Comparison of ENCODE assay signal across 8 cellular contexts in genomic region chr4:125283702-125284279, GRCh38. TPM values are rescaled to one million over a fixed set of nuclear protein-coding genes. Genes with fewer than 3 reads are reported as not detected.
A peak's percentile ranks its signal among the peaks of the same experiment; 100 is the strongest.
DNase-seq lines count a peak whose midpoint lies in the region; ATAC-seq, FAIRE-seq and TF ChIP-seq lines count a peak whose summit lies in the region.

No MANE protein-coding gene starts in this region.

- H3K4me1 ChIP-seq in body of pancreas, result no peaks in the 10 kb centered on the region
- H3K4me1 ChIP-seq in lower lobe of right lung, result no peaks in the 10 kb centered on the region
- no peaks in the 10 kb centered on the region for H3K4me1 ChIP-seq in naive thymus-derived CD4-positive, alpha-beta T cell (ENCODE audit: control insufficient read depth in 2 of 2, insufficient read depth in 2 of 2, low read length in 2 of 2)

- H3K27me3 ChIP-seq in body of pancreas, result no peaks in the 10 kb centered on the region
- H3K27me3 ChIP-seq in lower lobe of right lung (ENCODE audit: low read depth), result no peaks in the 10 kb centered on the region
- H3K27me3 ChIP-seq in naive thymus-derived CD4-positive, alpha-beta T cell (ENCODE audit: control insufficient read depth in 2 of 2, insufficient read depth in 2 of 2, low read length in 2 of 2), result no peaks in the 10 kb centered on the region

- H3K27me3 Mint-ChIP-seq in natural killer cell (ENCODE audit: low read depth in 2 of 2), result no peaks in the 10 kb centered on the region
- no peaks in the 10 kb centered on the region for H3K27me3 Mint-ChIP-seq in natural killer cell treated with Interleukin-12 subunit alpha and Interleukin-12 subunit beta and Interleukin-15 and Interleukin-18, amount 100 ng/mL, for 72 hours
- peaks cover 0 to 5% (median 0%) of the 10 kb centered on the region in 5 donors for H3K27me3 Mint-ChIP-seq in naive thymus-derived CD4-positive, alpha-beta T cell

- no peak for ATAC-seq in natural killer cell
- no peak for ATAC-seq in natural killer cell treated with Interleukin-12 subunit alpha and Interleukin-12 subunit beta and Interleukin-15 and Interleukin-18, amount 100 ng/mL, for 72 hours
- ATAC-seq in body of pancreas, result no peak
- ATAC-seq in lower lobe of right lung, result peak in 1 of 2 donors; percentile 36
- no peak for ATAC-seq in naive thymus-derived CD4-positive, alpha-beta T cell

- H3K4me3 ChIP-seq in body of pancreas (no peak overlapping the region), lower lobe of right lung (no peak overlapping the region)
- H3K4me3 ChIP-seq in naive thymus-derived CD4-positive, alpha-beta T cell (ENCODE audit: low read length), result no peak overlapping the region

- H3K27ac Mint-ChIP-seq in natural killer cell, result no peak overlapping the region
- no peak overlapping the region for H3K27ac Mint-ChIP-seq in natural killer cell treated with Interleukin-12 subunit alpha and Interleukin-12 subunit beta and Interleukin-15 and Interleukin-18, amount 100 ng/mL, for 72 hours
- H3K27ac Mint-ChIP-seq in naive thymus-derived CD4-positive, alpha-beta T cell, result no peak overlapping the region

- WGBS in body of pancreas, 2 donors, result 1 to 3% methylated on average over 4 of the region's 4 CpGs

- POLR2A ChIA-PET in naive thymus-derived CD4-positive, alpha-beta T cell (lab: Charles Lee), result no interaction called here

- CTCF ChIA-PET in naive thymus-derived CD4-positive, alpha-beta T cell (lab: Charles Lee), result interaction anchor here (1.1 kb wide), 1 partner anchor 1889 kb away, joined by 4 read pairs; no protein-coding TSS in a partner anchor

- no peak for TF ChIP-seq POLR2A in body of pancreas (IDR thresholded peaks at IDR 0.05)

- no peaks in the 10 kb centered on the region for H3K36me3 Mint-ChIP-seq in natural killer cell
- no peaks in the 10 kb centered on the region for H3K36me3 Mint-ChIP-seq in natural killer cell treated with Interleukin-12 subunit alpha and Interleukin-12 subunit beta and Interleukin-15 and Interleukin-18, amount 100 ng/mL, for 72 hours
- no peaks in the 10 kb centered on the region for H3K36me3 Mint-ChIP-seq in naive thymus-derived CD4-positive, alpha-beta T cell

- TF ChIP-seq CTCF in natural killer cell (IDR thresholded peaks at IDR 0.05) (peak; percentile 68), body of pancreas (IDR thresholded peaks at IDR 0.05) (peak; percentile 21 to 55 (median 50)), lower lobe of right lung (IDR thresholded peaks at IDR 0.05) (peak; percentile 63)

- H3K4me1 Mint-ChIP-seq in natural killer cell, result no peaks in the 10 kb centered on the region
- no peaks in the 10 kb centered on the region for H3K4me1 Mint-ChIP-seq in natural killer cell treated with Interleukin-12 subunit alpha and Interleukin-12 subunit beta and Interleukin-15 and Interleukin-18, amount 100 ng/mL, for 72 hours (ENCODE audit: low read depth in 2 of 2)
- H3K4me1 Mint-ChIP-seq in naive thymus-derived CD4-positive, alpha-beta T cell, result no peaks in the 10 kb centered on the region

- H3K9me3 ChIP-seq in body of pancreas (no peaks in the 10 kb centered on the region), lower lobe of right lung (no peaks in the 10 kb centered on the region)
- H3K9me3 ChIP-seq in naive thymus-derived CD4-positive, alpha-beta T cell (ENCODE audit: control insufficient read depth in 2 of 3, low read length in 3 of 3), result no peaks in the 10 kb centered on the region

- no peak overlapping the region for H3K4me3 Mint-ChIP-seq in natural killer cell
- H3K4me3 Mint-ChIP-seq in natural killer cell treated with Interleukin-12 subunit alpha and Interleukin-12 subunit beta and Interleukin-15 and Interleukin-18, amount 100 ng/mL, for 72 hours, result no peak overlapping the region
- no peak overlapping the region for H3K4me3 Mint-ChIP-seq in naive thymus-derived CD4-positive, alpha-beta T cell

- no peaks in the 10 kb centered on the region for H3K9me3 Mint-ChIP-seq in natural killer cell
- H3K9me3 Mint-ChIP-seq in natural killer cell treated with Interleukin-12 subunit alpha and Interleukin-12 subunit beta and Interleukin-15 and Interleukin-18, amount 100 ng/mL, for 72 hours, result no peaks in the 10 kb centered on the region
- H3K9me3 Mint-ChIP-seq in naive thymus-derived CD4-positive, alpha-beta T cell, result peaks cover 0 to 2% (median 0%) of the 10 kb centered on the region in 11 donors

- intact Hi-C loops in natural killer cell (cut with micrococcal nuclease), result loop anchor here (5.0 kb wide), 1 partner anchor 951 kb away; no protein-coding TSS in a partner anchor
- intact Hi-C loops in body of pancreas (cut with DNase I), result no loop called here
- intact Hi-C loops in lower lobe of right lung (cut with DNase I), result loop anchor here (10.0 kb wide), 1 partner anchor 949 kb away; no protein-coding TSS in a partner anchor
- intact Hi-C loops in naive thymus-derived CD4-positive, alpha-beta T cell (cut with micrococcal nuclease), result no loop called here

- H3K27ac ChIP-seq in body of pancreas (no peak overlapping the region), lower lobe of right lung (no peak overlapping the region)
- no peak overlapping the region for H3K27ac ChIP-seq in naive thymus-derived CD4-positive, alpha-beta T cell (ENCODE audit: low read depth, low read length)

- FAIRE-seq in HTR-8/SVneo (lab: Jason Lieb, UNC), result no peak

- H3K36me3 ChIP-seq in body of pancreas (replicated peaks in 1 of 2; ENCODE audit: insufficient read depth in 1 of 2, low read depth in 2 of 2) (no peaks in the 10 kb centered on the region), lower lobe of right lung (no peaks in the 10 kb centered on the region)
- no peaks in the 10 kb centered on the region for H3K36me3 ChIP-seq in naive thymus-derived CD4-positive, alpha-beta T cell (ENCODE audit: control insufficient read depth in 2 of 3, insufficient read depth in 3 of 3, low read length in 3 of 3)

- DNase-seq in natural killer cell, result no peak
- no peak for DNase-seq in natural killer cell treated with Interleukin-12 subunit alpha and Interleukin-12 subunit beta and Interleukin-15 and Interleukin-18, amount 100 ng/mL, for 72 hours (ENCODE audit: low spot score)
- peak; percentile 12 for DNase-seq in HTR-8/SVneo (ENCODE audit: insufficient read length, low spot score)
- no peak for DNase-seq in body of pancreas
- DNase-seq in lower lobe of right lung, result no peak
- DNase-seq in GF-D8 (lab: John Stamatoyannopoulos, UW), result no peak
- no peak for DNase-seq in NCI-H2227 (lab: John Stamatoyannopoulos, UW; ENCODE audit: unreplicated experiment)
- no peak for DNase-seq in naive thymus-derived CD4-positive, alpha-beta T cell

RNA-seq across cellular contexts. Expression of gene FAT4, which starts 31.0 kb away (rescaled TPM):
- 1 to 10 TPM; 4.5 to 8.0 (median 5.1) TPM for total RNA-seq in natural killer cell
- 1 to 10 TPM in 1 of 2 donors, under 1 TPM in 1; 0.33 to 1.4 TPM for total RNA-seq in natural killer cell treated with Interleukin-12 subunit alpha and Interleukin-12 subunit beta and Interleukin-15 and Interleukin-18, amount 100 ng/mL, for 72 hours
- 1 to 10 TPM; 3.3 to 3.6 TPM for total RNA-seq in body of pancreas
- total RNA-seq in lower lobe of right lung, result 15.2 TPM
- total RNA-seq in naive thymus-derived CD4-positive, alpha-beta T cell, result under 1 TPM in 2 of 5 experiments, not detected in 3; 0.05 to 0.42 TPM
- not detected for polyA plus RNA-seq in naive thymus-derived CD4-positive, alpha-beta T cell

Comparison
In these comparisons a context has a peak if more than half of its experiments do, and no peak if none do; other contexts are left out.
1. intact Hi-C loops: an anchor here in natural killer cell (5.0 kb wide) and lower lobe of right lung (10.0 kb wide); none called in body of pancreas and naive thymus-derived CD4-positive, alpha-beta T cell.